In the genomic region with DNA sequence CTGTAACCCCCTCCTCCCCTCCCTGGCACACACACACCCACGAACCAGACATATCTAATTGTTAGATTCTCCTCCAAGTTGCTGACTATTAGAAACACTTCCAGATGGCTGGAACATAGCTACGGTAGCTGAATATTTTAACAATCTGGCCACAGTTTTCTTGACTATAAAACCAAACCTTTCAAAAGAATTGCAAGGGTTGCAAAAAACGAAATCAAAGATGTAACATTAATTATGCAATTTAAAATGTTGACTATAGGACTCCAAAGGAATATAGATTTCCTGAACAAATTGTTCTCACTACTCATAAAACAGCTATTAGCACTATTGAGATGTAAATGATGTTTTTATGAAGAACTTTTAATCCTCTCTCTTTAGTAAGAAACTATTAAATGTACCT, we compare ENCODE assay signal across 19 cellular contexts.
DNase-seq lines count a peak whose midpoint lies in the region; ATAC-seq, FAIRE-seq and TF ChIP-seq lines count a peak whose summit lies in the region.
"Had no signal": no experiment of that assay in that cellular context is flagged by ENCODE, and none has a peak within 500 bp of the region (broad histone marks: within the 10 kb centered on the region; RNA-seq: fewer than 3 reads in every experiment).

No MANE protein-coding gene starts in this region.

- H3K36me3 Mint-ChIP-seq in nephron progenitor cell (ENCODE audit: low read depth) = no peaks in the 10 kb centered on the region
- no peaks in the 10 kb centered on the region for H3K36me3 Mint-ChIP-seq in activated CD4-positive, alpha-beta memory T cell treated with anti-CD3 and anti-CD28 coated beads, Interleukin-2, amount 10 ng/mL, durations not matched to agents 7 days and 5 days (ENCODE audit: low read depth)

- no peak overlapping the region for H3K23ac ChIP-seq in IMR-90 (ENCODE audit: low read depth, low read length)

- H3K4me3 Mint-ChIP-seq in nephron progenitor cell = no peak overlapping the region
- H3K4me3 Mint-ChIP-seq in activated CD4-positive, alpha-beta memory T cell treated with anti-CD3 and anti-CD28 coated beads, Interleukin-2, amount 10 ng/mL, durations not matched to agents 7 days and 5 days = no peak overlapping the region
- H3K4me3 Mint-ChIP-seq: CD4-positive, alpha-beta T cell had no signal

- no peaks in the 10 kb centered on the region for H3K4me1 Mint-ChIP-seq in nephron progenitor cell
- H3K4me1 Mint-ChIP-seq in activated CD4-positive, alpha-beta memory T cell treated with anti-CD3 and anti-CD28 coated beads, Interleukin-2, amount 10 ng/mL, durations not matched to agents 7 days and 5 days = no peaks in the 10 kb centered on the region

- H4K8ac ChIP-seq in IMR-90 (ENCODE audit: low read depth in 2 of 2, low read length in 2 of 2) = no peak overlapping the region

- intact Hi-C loops in HepG2 (cut with micrococcal nuclease; ENCODE audit: unreplicated experiment) = no loop called here
- intact Hi-C loops in right lobe of liver (cut with DNase I) = no loop called here
- intact Hi-C loops in IMR-90 (cut with micrococcal nuclease) = no loop called here

- H2AK9ac ChIP-seq in IMR-90 (replicated peaks; ENCODE audit: low read depth, low read length, poor library complexity) = no peak overlapping the region

- H3K27me3 ChIP-seq in HepG2 (ENCODE audit: control insufficient read depth in 1 of 2, insufficient read depth in 2 of 2, low read length in 2 of 2) (no peaks in the 10 kb centered on the region), right lobe of liver (no peaks in the 10 kb centered on the region), IMR-90 (ENCODE audit: control insufficient read depth, insufficient read depth, low read length) (no peaks in the 10 kb centered on the region)

- H3K9me3 ChIP-seq in HepG2 (ENCODE audit: low read length) = no peaks in the 10 kb centered on the region
- H3K9me3 ChIP-seq in right lobe of liver = no peaks in the 10 kb centered on the region
- no peaks in the 10 kb centered on the region for H3K9me3 ChIP-seq in IMR-90 (ENCODE audit: control insufficient read depth, insufficient read depth, low read length)
- H3K9me3 ChIP-seq: Caco-2, HAP-1 had no signal

- H2BK20ac ChIP-seq in IMR-90 (ENCODE audit: low read depth, low read length) = no peak overlapping the region

- no peak overlapping the region for H3K18ac ChIP-seq in IMR-90 (ENCODE audit: low read depth, low read length)

- TF ChIP-seq EP300 in HepG2 (IDR thresholded peaks at IDR 0.05; ENCODE audit: low read depth in 2 of 2, low read length in 2 of 2) = no peak
- no peak for TF ChIP-seq EP300 in HepG2 (CRISPR knock-in tag; IDR thresholded peaks at IDR 0.05; ENCODE audit: borderline replicate concordance)

- H4K20me1 ChIP-seq in HepG2 (ENCODE audit: insufficient read depth, low read length) = no peaks in the 10 kb centered on the region
- no peaks in the 10 kb centered on the region for H4K20me1 ChIP-seq in IMR-90 (ENCODE audit: insufficient read depth, low read length)

- 1% methylated on average over 3 of the region's 3 CpGs for WGBS in HepG2 (ENCODE audit: low lambda C conversion rate)
- WGBS in right lobe of liver (ENCODE audit: insufficient coverage, low coverage, low lambda C conversion rate, missing lambda C conversion rate) = 38% methylated on average over 3 of the region's 3 CpGs
- WGBS in IMR-90 (ENCODE audit: extremely low coverage in 2 of 2, insufficient read length in 1 of 2), 2 experiments = 40% methylated on average over 1 of the region's 3 CpGs; no CpG with 5 or more reads in 1 of the 2 experiments

- H3K14ac ChIP-seq in IMR-90 (replicated peaks; ENCODE audit: low read depth, low read length) = no peak overlapping the region

- no peak for TF ChIP-seq POLR2A in HepG2 (IDR thresholded peaks at IDR 0.05; ENCODE audit: insufficient read depth in 1 of 2, low read depth in 2 of 2, low read length in 2 of 2)
- TF ChIP-seq POLR2A in right lobe of liver (IDR thresholded peaks at IDR 0.05) = no peak
- TF ChIP-seq POLR2A in IMR-90 (IDR thresholded peaks at IDR 0.05; ENCODE audit: low read depth, low read length) = no peak

- H3K4me3 ChIP-seq in HepG2 (replicated peaks in 1 of 3; ENCODE audit: insufficient read depth in 1 of 3, low read depth in 2 of 3, low read length in 3 of 3) = no peak overlapping the region
- H3K4me3 ChIP-seq in right lobe of liver = no peak overlapping the region
- no peak overlapping the region for H3K4me3 ChIP-seq in IMR-90 (ENCODE audit: insufficient read depth, low read depth, low read length)
- H3K4me3 ChIP-seq: GM23248, HAP-1 had no signal

- H3K4me2 ChIP-seq in HepG2 (ENCODE audit: low read depth, low read length) = no peak overlapping the region
- no peak overlapping the region for H3K4me2 ChIP-seq in IMR-90 (ENCODE audit: low read depth, low read length)

- H2BK120ac ChIP-seq in IMR-90 (ENCODE audit: low read depth, low read length) = no peak overlapping the region

- no peaks in the 10 kb centered on the region for H3K79me1 ChIP-seq in IMR-90 (ENCODE audit: low read depth in 1 of 2, low read length in 2 of 2)

- TF ChIP-seq CTCF in HepG2 (CRISPR knock-in tag; IDR thresholded peaks at IDR 0.05) (no peak), right lobe of liver (IDR thresholded peaks at IDR 0.05) (no peak), IMR-90 (conservative IDR thresholded peaks at IDR 0.05; ENCODE audit: low read depth, low read length) (no peak), nephron progenitor cell (IDR thresholded peaks at IDR 0.05) (no peak), GM13976 (IDR thresholded peaks at IDR 0.05; ENCODE audit: borderline replicate concordance, control extremely low read depth, extremely low read depth, insufficient read depth, missing control alignments) (no peak)

- H3K27ac ChIP-seq in HepG2 (ENCODE audit: extremely low read length, insufficient read depth, low read length) = no peak overlapping the region
- no peak overlapping the region for H3K27ac ChIP-seq in right lobe of liver
- no peak overlapping the region for H3K27ac ChIP-seq in IMR-90 (ENCODE audit: insufficient read depth, low read length)
- H3K27ac ChIP-seq: C4-2B, GM23248 had no signal

- peaks cover 3% of the 10 kb centered on the region for H3K9me1 ChIP-seq in IMR-90 (ENCODE audit: insufficient read depth, low read length)

- no peak for TF ChIP-seq RAD21 in HepG2 (CRISPR knock-in tag; IDR thresholded peaks at IDR 0.05)
- no peak for TF ChIP-seq RAD21 in IMR-90 (IDR thresholded peaks at IDR 0.05; ENCODE audit: low read length)

- no peak overlapping the region for H2BK15ac ChIP-seq in IMR-90 (ENCODE audit: low read depth, low read length)

- no peak overlapping the region for H3K27ac Mint-ChIP-seq in nephron progenitor cell
- no peak overlapping the region for H3K27ac Mint-ChIP-seq in activated CD4-positive, alpha-beta memory T cell treated with anti-CD3 and anti-CD28 coated beads, Interleukin-2, amount 10 ng/mL, durations not matched to agents 7 days and 5 days
- H3K27ac Mint-ChIP-seq: CD4-positive, alpha-beta T cell had no signal

- no peak overlapping the region for H2AK5ac ChIP-seq in IMR-90 (ENCODE audit: low read depth, low read length)

- H3K4ac ChIP-seq in IMR-90 (ENCODE audit: low read depth, low read length) = no peak overlapping the region

- in situ Hi-C loops in HepG2 (cut with HindIII; ENCODE audit: extremely low pct_ligation_motif_present, low pct_unique_long_range_greater_than_20kb) = no loop called here
- in situ Hi-C loops in IMR-90 (cut with MboI; ENCODE audit: low sequenced_read_pairs) = no loop called here
- in situ Hi-C loops in GM13976 (cut with MboI; ENCODE audit: low sequenced_read_pairs, unreplicated experiment) = no loop called here

- no peak for ATAC-seq in HepG2
- ATAC-seq in right lobe of liver = no peak
- ATAC-seq in IMR-90 (ENCODE audit: low read depth) = no peak

- H2AFZ ChIP-seq in HepG2 (ENCODE audit: low read length) (no peak overlapping the region), IMR-90 (replicated peaks; ENCODE audit: low read length, poor library complexity) (no peak overlapping the region)
- H2AFZ ChIP-seq: GM23248 had no signal

- no peaks in the 10 kb centered on the region for H3K9me3 Mint-ChIP-seq in nephron progenitor cell
- H3K9me3 Mint-ChIP-seq in activated CD4-positive, alpha-beta memory T cell treated with anti-CD3 and anti-CD28 coated beads, Interleukin-2, amount 10 ng/mL, durations not matched to agents 7 days and 5 days = no peaks in the 10 kb centered on the region
- H3K9me3 Mint-ChIP-seq: CD4-positive, alpha-beta T cell had no signal

- H4K5ac ChIP-seq in IMR-90 (ENCODE audit: low read depth, low read length) = no peak overlapping the region

- no peak overlapping the region for H3K56ac ChIP-seq in IMR-90 (ENCODE audit: extremely low read depth, insufficient read depth, low read length)

- CTCF ChIA-PET in HepG2 (lab: Yijun Ruan, JAX; ENCODE audit: low intra/inter-chr PET ratio, low total read pairs) (no interaction called here), IMR-90 (lab: Yijun Ruan, JAX) (no interaction called here)
- CTCF ChIA-PET in activated CD4-positive, alpha-beta memory T cell treated with anti-CD3 and anti-CD28 coated beads, Interleukin-2, amount 10 ng/mL, durations not matched to agents 7 days and 5 days (lab: Charles Lee) = no interaction called here

- dilution Hi-C loops in IMR-90 (cut with HindIII; ENCODE audit: low sequenced_read_pairs, unreplicated experiment) = no loop called here

- H3K4me1 ChIP-seq in HepG2 (ENCODE audit: insufficient read depth, low read length) = no peaks in the 10 kb centered on the region
- H3K4me1 ChIP-seq in right lobe of liver = no peaks in the 10 kb centered on the region
- H3K4me1 ChIP-seq in IMR-90 (ENCODE audit: control insufficient read depth, insufficient read depth, low read length) = peaks cover 11% of the 10 kb centered on the region
- H3K4me1 ChIP-seq: Caco-2 had no signal

- no peaks in the 10 kb centered on the region for H3K36me3 ChIP-seq in HepG2 (replicated peaks in 1 of 2; ENCODE audit: control insufficient read depth in 1 of 2, insufficient read depth in 2 of 2, low read length in 2 of 2)
- no peaks in the 10 kb centered on the region for H3K36me3 ChIP-seq in right lobe of liver
- H3K36me3 ChIP-seq in IMR-90 (ENCODE audit: control insufficient read depth, insufficient read depth, low read length) = no peaks in the 10 kb centered on the region
- H3K36me3 ChIP-seq: HAP-1 had no signal

- H3K27me3 Mint-ChIP-seq in nephron progenitor cell (ENCODE audit: low read depth, poor library complexity) = no peaks in the 10 kb centered on the region
- H3K27me3 Mint-ChIP-seq in activated CD4-positive, alpha-beta memory T cell treated with anti-CD3 and anti-CD28 coated beads, Interleukin-2, amount 10 ng/mL, durations not matched to agents 7 days and 5 days = no peaks in the 10 kb centered on the region

- no peaks in the 10 kb centered on the region for H3K79me2 ChIP-seq in HepG2 (ENCODE audit: insufficient read depth, low read length)

- H3K9ac ChIP-seq in HepG2 (ENCODE audit: insufficient read depth, low read depth, low read length) (no peak overlapping the region), IMR-90 (ENCODE audit: low read depth, low read length) (no peak overlapping the region)
- H3K9ac ChIP-seq: GM23248 had no signal

- H4K91ac ChIP-seq in IMR-90 (ENCODE audit: insufficient read depth, low read depth, low read length) = no peak overlapping the region

- BruUV-seq in HepG2 (replicated peaks; lab: Mats Ljungman, UMichigan) (no TSS peak), IMR-90 (replicated peaks; lab: Mats Ljungman, UMichigan) (no TSS peak)

- H2BK5ac ChIP-seq in IMR-90 (ENCODE audit: low read depth, low read length, poor library complexity, severe bottlenecking) = no peak overlapping the region

- no peak for FAIRE-seq in HepG2 (lab: Jason Lieb, UNC)
- FAIRE-seq: D721Med had no signal

- POLR2A ChIA-PET in HepG2 (lab: Yijun Ruan, JAX) = no interaction called here
- POLR2A ChIA-PET in IMR-90 (lab: Charles Lee; ENCODE audit: unreplicated experiment) = no interaction called here
- POLR2A ChIA-PET in activated CD4-positive, alpha-beta memory T cell treated with anti-CD3 and anti-CD28 coated beads, Interleukin-2, amount 10 ng/mL, durations not matched to agents 7 days and 5 days (lab: Charles Lee) = no interaction called here

- DNase-seq in HepG2 (ENCODE audit: low spot score) (no peak), right lobe of liver (no peak), IMR-90 (no peak), fibroblast of peridontal ligament (ENCODE audit: extremely low read depth) (peak; percentile 8), T-helper 1 cell (no peak), nephron progenitor cell (no peak), GM13976 (ENCODE audit: low spot score) (no peak)
- DNase-seq in activated CD4-positive, alpha-beta memory T cell treated with anti-CD3 and anti-CD28 coated beads, Interleukin-2, amount 10 ng/mL, durations not matched to agents 7 days and 5 days = no peak
- DNase-seq: 8988T; ACHN; Caco-2; CD4-positive, alpha-beta T cell; DMS79 treated with DMSO at 0.1 percent for 48 hours; GF-D8; GM23248; KBM-7 had no signal
